ENCODE assay signal across 3 cellular contexts in the genomic region with DNA sequence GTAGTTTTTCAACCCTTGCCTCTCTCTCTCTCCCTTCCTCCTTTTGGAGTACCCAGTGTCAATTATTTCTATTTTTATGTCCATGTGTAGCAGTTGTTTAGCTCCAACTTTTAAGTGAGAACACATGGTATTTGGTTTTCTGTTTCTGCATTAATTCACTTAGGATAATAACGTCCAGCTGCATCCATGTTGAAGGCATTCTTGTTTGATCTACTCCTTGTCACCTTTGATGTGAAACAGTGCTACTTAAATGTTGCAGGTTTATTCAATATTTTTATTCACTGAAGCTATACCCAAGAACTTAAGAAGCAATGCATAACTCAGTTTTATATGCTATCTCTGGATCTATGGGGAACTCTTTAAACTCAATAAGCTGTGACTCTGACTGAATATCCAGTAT.
"Had no signal": no experiment of that assay in that cellular context is flagged by ENCODE, and none has a peak within 500 bp of the region (broad histone marks: within the 10 kb centered on the region; RNA-seq: fewer than 3 reads in every experiment).

No MANE protein-coding gene starts in this region.

- DNase-seq: GDM1, GF-D8 had no signal

- ATAC-seq: GM12878 had no signal

- H3K4me3 ChIP-seq: GM12878 had no signal
